8 cellular contexts compared by ENCODE assay signal in the genomic region with DNA sequence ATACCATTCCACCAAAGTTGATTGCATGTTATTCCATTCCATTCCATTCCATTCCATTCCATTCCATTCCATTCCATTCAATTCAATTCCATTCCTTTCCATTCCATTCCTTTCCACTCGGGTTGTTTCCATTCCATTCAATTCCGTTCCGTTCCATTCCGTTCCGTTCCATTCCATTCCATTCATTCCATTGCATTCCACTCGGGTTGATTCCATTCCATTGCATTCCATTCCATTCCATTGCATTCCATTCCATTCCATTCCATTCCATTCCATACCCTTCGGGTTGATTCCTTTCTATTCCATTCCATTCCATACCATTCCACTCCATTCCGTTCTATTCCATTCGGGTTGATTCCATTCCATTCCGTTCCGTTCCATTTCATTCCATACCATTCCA.
A peak's percentile ranks its signal among the peaks of the same experiment; 100 is the strongest.
DNase-seq lines count a peak whose midpoint lies in the region; ATAC-seq and TF ChIP-seq lines count a peak whose summit lies in the region.
"Not testable (repeated sequence)": the region's sequence is repeated elsewhere in the genome, so short reads cannot be mapped to it uniquely, and the experiment has no call there.

No MANE protein-coding gene starts in this region.

- not testable (repeated sequence) for H3K27ac ChIP-seq in IMR-90 (ENCODE audit: insufficient read depth, low read length); liver (ENCODE audit: low read depth in 1 of 2, low read length in 2 of 2); subcutaneous abdominal adipose tissue (ENCODE audit: low read depth, low read length)

- not testable (repeated sequence) for H3K4me1 ChIP-seq in IMR-90 (ENCODE audit: control insufficient read depth, insufficient read depth, low read length); liver (ENCODE audit: control insufficient read depth in 4 of 4, insufficient read depth in 4 of 4, low read length in 3 of 4); subcutaneous abdominal adipose tissue (ENCODE audit: control insufficient read depth in 5 of 5, insufficient read depth in 5 of 5, low read length in 5 of 5)

- not testable (repeated sequence) for H4K5ac ChIP-seq in IMR-90 (ENCODE audit: low read depth, low read length)

- not testable (repeated sequence) for H3K4me3 ChIP-seq in IMR-90 (ENCODE audit: insufficient read depth, low read depth, low read length)
- H3K4me3 ChIP-seq in liver (ENCODE audit: low read depth in 1 of 3, low read length in 3 of 3) (peak overlapping the region in 2 of 3 donors; percentile 15 to 29), subcutaneous abdominal adipose tissue (ENCODE audit: low read depth in 1 of 5, low read length in 5 of 5) (peak overlapping the region in 4 of 5 donors; percentile 3 to 43 (median 8))

- not testable (repeated sequence) for H3K9ac ChIP-seq in IMR-90 (ENCODE audit: low read depth, low read length); liver (ENCODE audit: low read depth in 1 of 2, low read length in 2 of 2); subcutaneous abdominal adipose tissue (ENCODE audit: low read length in 5 of 5)

- not testable (repeated sequence) for H4K8ac ChIP-seq in IMR-90 (ENCODE audit: low read depth in 2 of 2, low read length in 2 of 2)

- intact Hi-C loops in IMR-90 (cut with micrococcal nuclease) = not testable (repeated sequence)

- not testable (repeated sequence) for H2AFZ ChIP-seq in IMR-90 (replicated peaks; ENCODE audit: low read length, poor library complexity)

- POLR2A ChIA-PET in IMR-90 (lab: Charles Lee; ENCODE audit: unreplicated experiment) = not testable (repeated sequence)

- CTCF ChIA-PET in IMR-90 (lab: Yijun Ruan, JAX) = not testable (repeated sequence)

- ATAC-seq in GM18505 (IDR thresholded peaks at IDR 0.05; ENCODE audit: unreplicated experiment) = peak; percentile 25
- ATAC-seq in GM19467 (IDR thresholded peaks at IDR 0.05; ENCODE audit: unreplicated experiment) = peak; percentile 30
- peak; percentile 30 for ATAC-seq in HG02759 (IDR thresholded peaks at IDR 0.05; ENCODE audit: unreplicated experiment)
- peak; percentile 22 for ATAC-seq in HG03108 (IDR thresholded peaks at IDR 0.05; ENCODE audit: unreplicated experiment)
- ATAC-seq in IMR-90 (ENCODE audit: low read depth) = peak; percentile 35; the same call in 1 of the 2 replicates
- peak; percentile 46 for ATAC-seq in esophagus mucosa

- H2BK5ac ChIP-seq in IMR-90 (ENCODE audit: low read depth, low read length, poor library complexity, severe bottlenecking) = peak overlapping the region; percentile 89

- H2BK20ac ChIP-seq in IMR-90 (ENCODE audit: low read depth, low read length) = not testable (repeated sequence)

- H4K91ac ChIP-seq in IMR-90 (ENCODE audit: insufficient read depth, low read depth, low read length) = not testable (repeated sequence)

- not testable (repeated sequence) for BruUV-seq in IMR-90 (replicated peaks; lab: Mats Ljungman, UMichigan)

- not testable (repeated sequence) for H3K18ac ChIP-seq in IMR-90 (ENCODE audit: low read depth, low read length)

- not testable (repeated sequence) for H3K4me2 ChIP-seq in IMR-90 (ENCODE audit: low read depth, low read length)

- H3K27me3 ChIP-seq in IMR-90 (ENCODE audit: control insufficient read depth, insufficient read depth, low read length); liver (ENCODE audit: control insufficient read depth in 4 of 4, insufficient read depth in 4 of 4, low read length in 3 of 4); subcutaneous abdominal adipose tissue (ENCODE audit: control insufficient read depth in 5 of 5, insufficient read depth in 4 of 5, low read length in 5 of 5): not testable (repeated sequence)

- not testable (repeated sequence) for H2BK15ac ChIP-seq in IMR-90 (ENCODE audit: low read depth, low read length)

- H2AK9ac ChIP-seq in IMR-90 (replicated peaks; ENCODE audit: low read depth, low read length, poor library complexity) = not testable (repeated sequence)

- H2AK5ac ChIP-seq in IMR-90 (ENCODE audit: low read depth, low read length) = not testable (repeated sequence)

- H3K4ac ChIP-seq in IMR-90 (ENCODE audit: low read depth, low read length) = not testable (repeated sequence)

- H2BK120ac ChIP-seq in IMR-90 (ENCODE audit: low read depth, low read length) = not testable (repeated sequence)

- not testable (repeated sequence) for TF ChIP-seq CTCF in IMR-90 (conservative IDR thresholded peaks at IDR 0.05; ENCODE audit: low read depth, low read length); liver (IDR thresholded peaks at IDR 0.05; ENCODE audit: low read depth, low read length, missing input control)

- H3K79me1 ChIP-seq in IMR-90 (ENCODE audit: low read depth in 1 of 2, low read length in 2 of 2) = not testable (repeated sequence)

- H3K23ac ChIP-seq in IMR-90 (ENCODE audit: low read depth, low read length) = not testable (repeated sequence)

- H3K56ac ChIP-seq in IMR-90 (ENCODE audit: extremely low read depth, insufficient read depth, low read length) = not testable (repeated sequence)

- H3K9me1 ChIP-seq in IMR-90 (ENCODE audit: insufficient read depth, low read length) = not testable (repeated sequence)

- not testable (repeated sequence) for DNase-seq in IMR-90

- dilution Hi-C loops in IMR-90 (cut with HindIII; ENCODE audit: low sequenced_read_pairs, unreplicated experiment) = not testable (repeated sequence)

- in situ Hi-C loops in IMR-90 (cut with MboI; ENCODE audit: low sequenced_read_pairs) = not testable (repeated sequence)

- not testable (repeated sequence) for H3K14ac ChIP-seq in IMR-90 (replicated peaks; ENCODE audit: low read depth, low read length)

- H4K20me1 ChIP-seq in IMR-90 (ENCODE audit: insufficient read depth, low read length) = not testable (repeated sequence)

- not testable (repeated sequence) for TF ChIP-seq POLR2A in GM18505 (IDR thresholded peaks at IDR 0.05; ENCODE audit: borderline replicate concordance, extremely low read depth, insufficient read depth, insufficient read length); IMR-90 (IDR thresholded peaks at IDR 0.05; ENCODE audit: low read depth, low read length)

- H3K9me3 ChIP-seq in IMR-90 (ENCODE audit: control insufficient read depth, insufficient read depth, low read length) = peaks cover 49% of the 10 kb centered on the region
- H3K9me3 ChIP-seq in liver (ENCODE audit: control insufficient read depth in 4 of 4, low read length in 3 of 4) = peaks cover 17 to 80% (median 64%) of the 10 kb centered on the region in 4 donors
- H3K9me3 ChIP-seq in subcutaneous abdominal adipose tissue (ENCODE audit: control insufficient read depth in 5 of 5, low read length in 5 of 5) = peaks cover 0 to 83% (median 73%) of the 10 kb centered on the region in 5 donors

- not testable (repeated sequence) for TF ChIP-seq RAD21 in IMR-90 (IDR thresholded peaks at IDR 0.05; ENCODE audit: low read length); liver (IDR thresholded peaks at IDR 0.05)

- 71 to 100% methylated on average over 5 to 11 of the region's 11 CpGs for WGBS in IMR-90 (ENCODE audit: extremely low coverage in 2 of 2, insufficient read length in 1 of 2), 2 experiments
- WGBS in liver = 73% methylated on average over 11 of the region's 11 CpGs

- H3K36me3 ChIP-seq in IMR-90 (ENCODE audit: control insufficient read depth, insufficient read depth, low read length); liver (ENCODE audit: control insufficient read depth in 4 of 4, insufficient read depth in 3 of 4, low read depth in 1 of 4, low read length in 3 of 4); subcutaneous abdominal adipose tissue (ENCODE audit: control insufficient read depth in 5 of 5, insufficient read depth in 5 of 5, low read length in 5 of 5): not testable (repeated sequence)
